ENCODE assay signal across 19 cellular contexts in the genomic region with DNA sequence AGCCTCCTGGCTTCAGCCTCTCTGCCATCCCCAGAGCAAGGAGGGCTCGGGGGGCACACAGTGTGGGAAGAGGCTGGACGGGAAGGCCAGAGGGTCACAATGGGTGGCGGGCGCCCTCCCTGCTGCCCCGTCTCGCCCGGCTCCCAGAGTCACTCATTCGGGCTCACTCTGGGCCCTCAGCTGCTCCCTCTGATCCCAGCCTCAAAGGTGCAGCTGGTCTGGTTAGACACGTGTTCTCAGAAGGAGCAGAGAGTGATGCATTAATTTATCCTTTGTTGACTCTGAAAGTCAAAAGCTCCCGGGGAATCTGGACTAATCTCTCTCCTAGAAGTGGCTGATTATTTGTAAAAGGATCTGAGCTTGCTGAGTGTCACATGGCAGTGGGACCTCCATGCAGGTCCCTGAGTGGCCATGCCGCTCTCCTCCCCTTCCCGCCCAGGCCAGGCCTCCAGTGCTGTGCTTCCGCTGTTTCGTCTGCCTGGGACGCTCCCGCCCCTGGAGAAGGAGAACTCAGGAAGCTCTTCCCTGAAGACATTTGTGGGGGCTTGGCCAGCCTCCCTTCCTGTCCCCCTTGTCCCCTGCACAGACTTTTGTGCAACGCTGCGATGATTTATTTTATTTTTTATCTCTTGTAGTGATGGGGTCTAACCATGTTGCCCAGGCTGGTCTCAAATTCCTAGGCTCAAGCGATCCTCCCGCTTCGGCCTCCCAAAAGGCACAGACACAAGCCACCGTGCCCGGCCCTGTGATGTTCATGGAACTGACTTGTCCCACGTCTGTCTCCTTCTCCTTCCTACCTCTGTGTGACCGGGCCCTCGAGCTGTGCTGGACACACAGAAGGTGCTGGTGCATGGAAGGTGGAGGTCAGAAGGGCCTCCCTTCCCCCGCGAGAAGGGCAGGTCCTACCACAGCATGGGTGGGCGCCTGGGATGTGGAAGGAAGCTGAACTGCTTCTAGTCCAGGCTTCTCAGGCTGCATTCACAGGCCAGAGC.
DNase-seq lines count a peak whose midpoint lies in the region; ATAC-seq, FAIRE-seq and TF ChIP-seq lines count a peak whose summit lies in the region.
"Had no signal": no experiment of that assay in that cellular context is flagged by ENCODE, and none has a peak within 500 bp of the region (broad histone marks: within the 10 kb centered on the region; RNA-seq: fewer than 3 reads in every experiment).

No MANE protein-coding gene starts in this region.

- no peak for ATAC-seq in HG03439 (IDR thresholded peaks at IDR 0.05; ENCODE audit: unreplicated experiment)
- ATAC-seq in HG03565 (IDR thresholded peaks at IDR 0.05; ENCODE audit: unreplicated experiment), result no peak
- ATAC-seq: natural killer cell had no signal

- H3K27ac ChIP-seq in kidney (ENCODE audit: low read depth in 2 of 2, low read length in 2 of 2) (peak overlapping the region in 1 of 2 donors; percentile 34), spleen (peak overlapping the region in 3 of 8 donors; percentile 32 to 66 (median 64))
- H3K27ac ChIP-seq: RWPE1 had no signal

- H3K4me3 ChIP-seq in kidney (ENCODE audit: low read length in 2 of 2) (no peak overlapping the region), spleen (no peak overlapping the region)
- H3K4me3 ChIP-seq: coronary artery had no signal

- intact Hi-C loops in kidney (cut with DNase I), result no loop called here
- intact Hi-C loops in spleen (cut with DNase I; ENCODE audit: low total_unique reads), result no loop called here

- H3K9ac ChIP-seq in kidney (ENCODE audit: low read length in 2 of 2), result no peak overlapping the region

- DNase-seq in NCI-H2227 (lab: John Stamatoyannopoulos, UW; ENCODE audit: unreplicated experiment), result peak; percentile 19
- DNase-seq in NCI-H2227 treated with DMSO at 0.1 percent for 48 hours (lab: John Stamatoyannopoulos, UW), result no peak
- DNase-seq in NCI-H524 (lab: John Stamatoyannopoulos, UW), result peak; percentile 94 to 99
- DNase-seq in kidney, result peak; percentile 80
- peak; percentile 63 for DNase-seq in spleen
- no peak for DNase-seq in stimulated activated CD4-positive, alpha-beta T cell treated with anti-CD3 and anti-CD28 coated beads, Interleukin-2, amount 100 ng/mL, for 24 hours
- DNase-seq: activated CD4-positive, alpha-beta T cell treated with anti-CD3 and anti-CD28 coated beads, Interleukin-2, amount 10 ng/mL, durations not matched to agents 7 days and 5 days; GF-D8; HCEC 1CT; natural killer cell; stimulated activated naive CD8-positive, alpha-beta T cell treated with anti-CD3 and anti-CD28 coated beads, Interleukin-15, amount 100 ng/mL, for 72 hours; T-helper 9 cell had no signal

- no peaks in the 10 kb centered on the region for H3K4me1 ChIP-seq in kidney (ENCODE audit: control insufficient read depth in 1 of 2, insufficient read depth in 1 of 2, low read depth in 1 of 2, low read length in 2 of 2)
- peaks cover 0 to 5% (median under 1%) of the 10 kb centered on the region in 6 donors for H3K4me1 ChIP-seq in spleen
- H3K4me1 ChIP-seq: esophagus muscularis mucosa had no signal

- no peaks in the 10 kb centered on the region for H3K27me3 ChIP-seq in spleen (replicated peaks in 1 of 7)
- H3K27me3 ChIP-seq: esophagus muscularis mucosa had no signal

- WGBS in spleen, 5 donors, result 85 to 89% (median 87%) methylated on average over 26 to 29 of the region's 29 CpGs

- TF ChIP-seq POLR2A in spleen (IDR thresholded peaks at IDR 0.05), result no peak

- no peak for TF ChIP-seq CTCF in kidney (IDR thresholded peaks at IDR 0.05; ENCODE audit: borderline replicate concordance, extremely low read depth, insufficient read depth)
- no peak for TF ChIP-seq CTCF in spleen (IDR thresholded peaks at IDR 0.05 in 8 of 11, conservative IDR thresholded peaks at IDR 0.05 in 3 of 11)

- H3K9me3 ChIP-seq in kidney (ENCODE audit: control insufficient read depth in 1 of 2, low read length in 2 of 2) (no peaks in the 10 kb centered on the region), spleen (peaks cover 0 to 24% (median 19%) of the 10 kb centered on the region in 8 donors)
- H3K9me3 ChIP-seq: esophagus muscularis mucosa had no signal

- no peaks in the 10 kb centered on the region for H3K36me3 ChIP-seq in kidney (ENCODE audit: control insufficient read depth in 1 of 2, insufficient read depth in 2 of 2, low read length in 2 of 2)
- H3K36me3 ChIP-seq in spleen, result no peaks in the 10 kb centered on the region
- H3K36me3 ChIP-seq: esophagus muscularis mucosa had no signal

- no peak for FAIRE-seq in kidney (lab: Jason Lieb, UNC)
- FAIRE-seq: A204.1, GM18507 had no signal

Comparison
In these comparisons a context has a peak if more than half of its experiments do, and no peak if none do; other contexts are left out.
1. DNase-seq: peak in NCI-H2227 (single experiment), NCI-H524 (2 of 2), kidney (single experiment) and spleen (single experiment); none in NCI-H2227 treated with DMSO at 0.1 percent for 48 hours (single experiment) and stimulated activated CD4-positive, alpha-beta T cell treated with anti-CD3 and anti-CD28 coated beads, Interleukin-2, amount 100 ng/mL, for 24 hours (0 of 2).